In genomic region chr2:128469203-128469602, GRCh38 we compare ENCODE assay signal across 1 cellular context.
TF ChIP-seq lines count a peak whose summit lies in the region.

No MANE protein-coding gene starts in this region.

TF ChIP-seq in GM12878, 131 proteins besides CTCF, POLR2A, EP300 and RAD21 (continued from another document):
- TF ChIP-seq, protein P1, sequence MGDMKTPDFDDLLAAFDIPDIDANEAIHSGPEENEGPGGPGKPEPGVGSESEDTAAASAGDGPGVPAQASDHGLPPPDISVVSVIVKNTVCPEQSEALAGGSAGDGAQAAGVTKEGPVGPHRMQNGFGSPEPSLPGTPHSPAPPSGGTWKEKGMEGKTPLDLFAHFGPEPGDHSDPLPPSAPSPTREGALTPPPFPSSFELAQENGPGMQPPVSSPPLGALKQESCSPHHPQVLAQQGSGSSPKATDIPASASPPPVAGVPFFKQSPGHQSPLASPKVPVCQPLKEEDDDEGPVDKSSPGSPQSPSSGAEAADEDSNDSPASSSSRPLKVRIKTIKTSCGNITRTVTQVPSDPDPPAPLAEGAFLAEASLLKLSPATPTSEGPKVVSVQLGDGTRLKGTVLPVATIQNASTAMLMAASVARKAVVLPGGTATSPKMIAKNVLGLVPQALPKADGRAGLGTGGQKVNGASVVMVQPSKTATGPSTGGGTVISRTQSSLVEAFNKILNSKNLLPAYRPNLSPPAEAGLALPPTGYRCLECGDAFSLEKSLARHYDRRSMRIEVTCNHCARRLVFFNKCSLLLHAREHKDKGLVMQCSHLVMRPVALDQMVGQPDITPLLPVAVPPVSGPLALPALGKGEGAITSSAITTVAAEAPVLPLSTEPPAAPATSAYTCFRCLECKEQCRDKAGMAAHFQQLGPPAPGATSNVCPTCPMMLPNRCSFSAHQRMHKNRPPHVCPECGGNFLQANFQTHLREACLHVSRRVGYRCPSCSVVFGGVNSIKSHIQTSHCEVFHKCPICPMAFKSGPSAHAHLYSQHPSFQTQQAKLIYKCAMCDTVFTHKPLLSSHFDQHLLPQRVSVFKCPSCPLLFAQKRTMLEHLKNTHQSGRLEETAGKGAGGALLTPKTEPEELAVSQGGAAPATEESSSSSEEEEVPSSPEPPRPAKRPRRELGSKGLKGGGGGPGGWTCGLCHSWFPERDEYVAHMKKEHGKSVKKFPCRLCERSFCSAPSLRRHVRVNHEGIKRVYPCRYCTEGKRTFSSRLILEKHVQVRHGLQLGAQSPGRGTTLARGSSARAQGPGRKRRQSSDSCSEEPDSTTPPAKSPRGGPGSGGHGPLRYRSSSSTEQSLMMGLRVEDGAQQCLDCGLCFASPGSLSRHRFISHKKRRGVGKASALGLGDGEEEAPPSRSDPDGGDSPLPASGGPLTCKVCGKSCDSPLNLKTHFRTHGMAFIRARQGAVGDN (IDR thresholded peaks at IDR 0.05): no peak
TF ChIP-seq in GM12878: peak in this region for 2.
